13 cellular contexts compared by ENCODE assay signal in the genomic region with DNA sequence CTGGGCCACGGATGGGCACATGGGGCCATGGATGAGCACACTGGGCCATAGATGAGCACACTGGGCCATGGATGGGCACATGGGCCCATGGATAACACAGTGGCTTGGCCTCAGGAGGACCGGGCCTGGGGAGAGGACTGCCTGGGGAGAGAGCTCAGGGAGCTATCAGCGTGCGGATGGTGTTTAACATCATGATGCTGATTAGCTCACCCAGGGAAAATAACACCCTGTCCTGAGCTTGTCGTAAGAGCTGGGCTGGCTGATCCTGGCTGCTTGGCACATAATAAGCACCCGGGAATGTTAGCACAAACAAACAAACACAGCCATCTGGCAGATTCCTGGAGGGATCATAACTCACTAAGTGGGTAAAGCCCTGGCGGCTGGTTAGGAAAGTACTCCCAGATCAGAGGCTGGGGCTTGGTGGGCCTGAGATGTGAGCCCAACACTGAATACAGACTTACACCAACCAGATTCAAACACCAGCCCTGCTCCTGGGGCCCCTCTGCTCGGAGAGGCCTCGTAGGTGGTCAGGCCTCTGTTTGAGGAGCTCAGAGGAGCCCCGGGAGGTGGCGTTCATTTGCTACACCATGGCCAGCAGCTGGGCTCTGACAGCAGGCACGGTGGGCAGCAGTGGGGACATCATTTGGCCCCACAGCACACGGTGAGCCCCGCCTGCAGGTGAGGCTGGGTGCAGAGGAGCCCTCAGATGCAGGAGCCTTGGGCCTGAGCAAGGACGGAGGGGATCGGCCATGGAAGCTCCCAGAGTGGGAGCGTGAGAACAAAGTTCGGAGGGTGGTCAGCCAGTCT.
DNase-seq lines count a peak whose midpoint lies in the region; ATAC-seq and TF ChIP-seq lines count a peak whose summit lies in the region.
"Had no signal": no experiment of that assay in that cellular context is flagged by ENCODE, and none has a peak within 500 bp of the region (broad histone marks: within the 10 kb centered on the region; RNA-seq: fewer than 3 reads in every experiment).

No MANE protein-coding gene starts in this region.

- no peak overlapping the region for H3K27ac ChIP-seq in endodermal cell (ENCODE audit: low read depth, low read length)
- no peak overlapping the region for H3K27ac ChIP-seq in smooth muscle cell (ENCODE audit: low read depth)
- H3K27ac ChIP-seq: epithelial cell of prostate had no signal

- H3K9me3 ChIP-seq in endodermal cell (ENCODE audit: control insufficient read depth, low read length) (no peaks in the 10 kb centered on the region), smooth muscle cell (replicated peaks; ENCODE audit: low read depth) (no peaks in the 10 kb centered on the region)

- no peak for ATAC-seq in activated CD4-positive, alpha-beta T cell treated with anti-CD3 and anti-CD28 coated beads for 36 hours

- peak; percentile 0 for DNase-seq in activated CD4-positive, alpha-beta T cell treated with anti-CD3 and anti-CD28 coated beads for 36 hours
- DNase-seq in activated CD4-positive, alpha-beta T cell treated with anti-CD3 and anti-CD28 coated beads, Interleukin-2, amount 50 U/mL, for 48 hours = no peak
- DNase-seq in H7 = peak; percentile 26
- peak; percentile 33 for DNase-seq in endodermal cell
- DNase-seq in smooth muscle cell (lab: John Stamatoyannopoulos, UW; ENCODE audit: unreplicated experiment) = no peak
- DNase-seq in SIG-M5 (lab: John Stamatoyannopoulos, UW) = no peak
- DNase-seq in iPS-NIHi11 (ENCODE audit: low spot score) = no peak
- no peak for DNase-seq in MCF 10A (ENCODE audit: unreplicated experiment)
- DNase-seq: activated CD4-positive, alpha-beta T cell treated with anti-CD3 and anti-CD28 coated beads, Interleukin-2, amount 10 ng/mL, durations not matched to agents 7 days and 5 days; HCEC 1CT; trophoblast cell had no signal

- H4K20me1 ChIP-seq in smooth muscle cell (ENCODE audit: low read depth) = no peaks in the 10 kb centered on the region

- POLR2A ChIA-PET in activated CD4-positive, alpha-beta T cell treated with anti-CD3 and anti-CD28 coated beads for 36 hours (lab: Charles Lee) = no interaction called here
- POLR2A ChIA-PET in MCF 10A (lab: Yijun Ruan, JAX) = no interaction called here

- no peaks in the 10 kb centered on the region for H3K27me3 ChIP-seq in H7 (ENCODE audit: control insufficient read depth, insufficient read depth, low read length)
- no peaks in the 10 kb centered on the region for H3K27me3 ChIP-seq in endodermal cell (ENCODE audit: control insufficient read depth, insufficient read depth, low read length, poor library complexity, severe bottlenecking)
- H3K27me3 ChIP-seq in smooth muscle cell (ENCODE audit: low read depth) = no peaks in the 10 kb centered on the region

- no peaks in the 10 kb centered on the region for H3K4me1 Mint-ChIP-seq in activated CD4-positive, alpha-beta T cell treated with anti-CD3 and anti-CD28 coated beads for 36 hours
- H3K4me1 Mint-ChIP-seq in endodermal cell = no peaks in the 10 kb centered on the region
- no peaks in the 10 kb centered on the region for H3K4me1 Mint-ChIP-seq in MCF 10A (ENCODE audit: insufficient read depth, unreplicated experiment)
- H3K4me1 Mint-ChIP-seq: activated CD4-positive, alpha-beta T cell treated with anti-CD3 and anti-CD28 coated beads, Interleukin-2, amount 10 ng/mL, durations not matched to agents 7 days and 5 days had no signal

- BruUV-seq in MCF 10A (replicated peaks; lab: Mats Ljungman, UMichigan) = no TSS peak

- H3K4me2 ChIP-seq in smooth muscle cell = no peak overlapping the region

- H3K9me3 Mint-ChIP-seq in activated CD4-positive, alpha-beta T cell treated with anti-CD3 and anti-CD28 coated beads for 36 hours (ENCODE audit: low read depth) = no peaks in the 10 kb centered on the region
- peaks cover 21% of the 10 kb centered on the region for H3K9me3 Mint-ChIP-seq in endodermal cell
- H3K9me3 Mint-ChIP-seq in MCF 10A (ENCODE audit: unreplicated experiment) = peaks cover 23% of the 10 kb centered on the region

- CTCF ChIA-PET in activated CD4-positive, alpha-beta T cell treated with anti-CD3 and anti-CD28 coated beads for 36 hours (lab: Charles Lee) = no interaction called here
- CTCF ChIA-PET in MCF 10A (lab: Yijun Ruan, JAX) = interaction anchor here (0.6 kb wide), 1 partner anchor 469 kb away, joined by 3 read pairs; no protein-coding TSS in a partner anchor

- no peaks in the 10 kb centered on the region for H3F3A ChIP-seq in smooth muscle cell (ENCODE audit: low read depth)

- H3K4me3 ChIP-seq in H7 (ENCODE audit: insufficient read depth, low read depth, low read length) = no peak overlapping the region
- H3K4me3 ChIP-seq in endodermal cell (ENCODE audit: low read length) = no peak overlapping the region
- no peak overlapping the region for H3K4me3 ChIP-seq in smooth muscle cell

- H3K36me3 ChIP-seq in H7 (replicated peaks; ENCODE audit: control insufficient read depth, insufficient read depth, low read length) (no peaks in the 10 kb centered on the region), endodermal cell (ENCODE audit: control insufficient read depth, insufficient read depth, low read length) (no peaks in the 10 kb centered on the region), smooth muscle cell (ENCODE audit: low read depth) (no peaks in the 10 kb centered on the region)

- H3K4me3 Mint-ChIP-seq in activated CD4-positive, alpha-beta T cell treated with anti-CD3 and anti-CD28 coated beads for 36 hours = no peak overlapping the region
- H3K4me3 Mint-ChIP-seq in endodermal cell (no peak overlapping the region), MCF 10A (ENCODE audit: unreplicated experiment) (no peak overlapping the region)
- H3K4me3 Mint-ChIP-seq: activated CD4-positive, alpha-beta T cell treated with anti-CD3 and anti-CD28 coated beads, Interleukin-2, amount 10 ng/mL, durations not matched to agents 7 days and 5 days had no signal

- 86 to 93% methylated on average over 9 to 18 of the region's 18 CpGs for whole genome bisulfite sequencing in endodermal cell (ENCODE audit: insufficient coverage in 1 of 2, insufficient read length in 1 of 2), 2 experiments
- WGBS in smooth muscle cell (ENCODE audit: low lambda C conversion rate) = 67% methylated on average over 16 of the region's 18 CpGs

- no peaks in the 10 kb centered on the region for H3K36me3 Mint-ChIP-seq in activated CD4-positive, alpha-beta T cell treated with anti-CD3 and anti-CD28 coated beads for 36 hours (ENCODE audit: low read depth)
- no peaks in the 10 kb centered on the region for H3K36me3 Mint-ChIP-seq in endodermal cell (ENCODE audit: low read depth)
- H3K36me3 Mint-ChIP-seq in MCF 10A (ENCODE audit: insufficient read depth, unreplicated experiment) = peaks cover 2% of the 10 kb centered on the region

- no peaks in the 10 kb centered on the region for H3K79me2 ChIP-seq in smooth muscle cell (ENCODE audit: low read depth)

- no peaks in the 10 kb centered on the region for H3K27me3 Mint-ChIP-seq in activated CD4-positive, alpha-beta T cell treated with anti-CD3 and anti-CD28 coated beads for 36 hours
- H3K27me3 Mint-ChIP-seq in endodermal cell (ENCODE audit: insufficient read depth) (peaks cover 4% of the 10 kb centered on the region), MCF 10A (ENCODE audit: insufficient read depth, unreplicated experiment) (no peaks in the 10 kb centered on the region)
- H3K27me3 Mint-ChIP-seq: activated CD4-positive, alpha-beta T cell treated with anti-CD3 and anti-CD28 coated beads, Interleukin-2, amount 10 ng/mL, durations not matched to agents 7 days and 5 days had no signal

- H3K4me1 ChIP-seq in endodermal cell (ENCODE audit: control insufficient read depth, insufficient read depth, low read length) = no peaks in the 10 kb centered on the region
- no peaks in the 10 kb centered on the region for H3K4me1 ChIP-seq in smooth muscle cell (ENCODE audit: low read depth)

- H3K27ac Mint-ChIP-seq in activated CD4-positive, alpha-beta T cell treated with anti-CD3 and anti-CD28 coated beads for 36 hours = no peak overlapping the region
- H3K27ac Mint-ChIP-seq in endodermal cell (no peak overlapping the region), MCF 10A (ENCODE audit: low read depth, unreplicated experiment) (no peak overlapping the region)
- H3K27ac Mint-ChIP-seq: activated CD4-positive, alpha-beta T cell treated with anti-CD3 and anti-CD28 coated beads, Interleukin-2, amount 10 ng/mL, durations not matched to agents 7 days and 5 days; activated T-helper 2 cell treated with anti-CD3 and anti-CD28 coated beads, Interferon-gamma antibody, Interleukin-2, Interleukin-4, amounts not matched to agents 10 μg/mL and 5 μg/mL and 100 μg/mL, durations not matched to agents 14 hours and 24 hours and 36 hours had no signal

- H3K9ac ChIP-seq in endodermal cell (ENCODE audit: extremely low read depth, low read length, poor library complexity, severe bottlenecking) = no peak overlapping the region
- H3K9ac ChIP-seq in smooth muscle cell (ENCODE audit: low read depth) = no peak overlapping the region

- intact Hi-C loops in activated CD4-positive, alpha-beta T cell treated with anti-CD3 and anti-CD28 coated beads for 36 hours (cut with DNase I, micrococcal nuclease) = no loop called here
- intact Hi-C loops in MCF 10A (cut with micrococcal nuclease) = no loop called here

- no peak overlapping the region for H2AFZ ChIP-seq in smooth muscle cell (ENCODE audit: low read depth)

- TF ChIP-seq CTCF in endodermal cell (conservative IDR thresholded peaks at IDR 0.05) = no peak
- TF ChIP-seq CTCF in smooth muscle cell (IDR thresholded peaks at IDR 0.05; ENCODE audit: borderline replicate concordance, insufficient read depth, poor library complexity, severe bottlenecking) = peak; percentile 17
- TF ChIP-seq CTCF in MCF 10A (IDR thresholded peaks at IDR 0.05; ENCODE audit: unreplicated experiment) = no peak

Comparison
In these comparisons a context has a peak if more than half of its experiments do, and no peak if none do; other contexts are left out.
1. DNase-seq: peak in activated CD4-positive, alpha-beta T cell treated with anti-CD3 and anti-CD28 coated beads for 36 hours (single experiment), H7 (single experiment) and endodermal cell (single experiment); none in activated CD4-positive, alpha-beta T cell treated with anti-CD3 and anti-CD28 coated beads, Interleukin-2, amount 50 U/mL, for 48 hours (0 of 2), smooth muscle cell (single experiment), SIG-M5 (single experiment), iPS-NIHi11 (single experiment) and MCF 10A (single experiment).